ENCODE assay signal across 8 cellular contexts in the genomic region with DNA sequence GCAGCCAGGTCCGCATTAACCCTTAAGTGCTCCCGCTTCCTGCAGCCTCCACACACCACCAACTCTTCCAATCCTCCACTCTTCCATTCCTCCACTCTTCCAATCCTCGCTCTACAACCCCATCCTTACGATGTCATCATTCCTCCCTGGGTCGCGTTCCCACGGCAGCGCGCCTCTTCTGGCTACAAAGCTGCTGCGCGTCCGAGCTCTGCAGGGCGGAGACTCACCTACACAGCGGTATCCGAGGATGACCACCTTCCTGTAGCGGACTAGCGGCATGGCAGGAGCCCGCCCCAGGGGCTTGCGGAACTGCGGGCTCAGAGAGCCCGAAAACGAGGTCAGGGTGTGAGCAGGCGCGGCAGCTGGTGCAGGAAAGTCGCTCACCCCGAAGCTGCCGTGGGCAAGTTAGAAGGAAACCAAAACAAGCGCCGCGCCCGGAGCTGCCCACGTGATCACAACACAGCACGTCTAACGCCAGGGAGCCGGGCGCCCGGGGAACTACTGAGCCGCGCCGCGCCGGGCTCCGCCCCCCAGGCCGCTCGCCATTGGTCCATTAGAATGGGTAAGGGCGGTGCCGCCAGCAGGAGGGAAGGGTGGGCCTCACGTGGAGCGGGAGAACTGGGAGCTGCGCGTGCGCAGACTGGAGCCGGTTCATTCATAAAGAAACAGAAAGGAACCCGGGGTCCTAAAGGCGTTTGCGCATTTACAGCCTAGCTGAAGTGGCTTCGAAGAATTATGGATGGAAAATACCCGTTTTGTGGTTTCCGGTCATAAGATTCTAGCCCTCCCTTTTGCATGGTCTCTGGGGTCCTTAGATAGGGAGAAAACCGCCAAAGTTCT. TPM values are rescaled to one million over a fixed set of nuclear protein-coding genes. Genes with fewer than 3 reads are reported as not detected.
A peak's percentile ranks its signal among the peaks of the same experiment; 100 is the strongest.
DNase-seq lines count a peak whose midpoint lies in the region; ATAC-seq and TF ChIP-seq lines count a peak whose summit lies in the region.

A gene with protein sequence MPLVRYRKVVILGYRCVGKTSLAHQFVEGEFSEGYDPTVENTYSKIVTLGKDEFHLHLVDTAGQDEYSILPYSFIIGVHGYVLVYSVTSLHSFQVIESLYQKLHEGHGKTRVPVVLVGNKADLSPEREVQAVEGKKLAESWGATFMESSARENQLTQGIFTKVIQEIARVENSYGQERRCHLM (minus strand): TSS at position 473 of the 840 bp plus-strand sequence. CDS start 194 bp downstream, at position 279.

- peak within 1 kb of the TSS; percentile 60 to 67 for H3K27ac ChIP-seq in SK-N-SH (ENCODE audit: low read depth in 2 of 2, low read length in 1 of 2)
- H3K27ac ChIP-seq in ovary: peak within 1 kb of the TSS in 1 of 2 donors; percentile 41
- H3K27ac ChIP-seq in tibial artery: peak within 1 kb of the TSS; percentile 63 to 68

- peak within 1 kb of the TSS; percentile 97 for H3K4me2 ChIP-seq in SK-N-SH

- no peaks in the 10 kb centered on the region for H4K20me1 ChIP-seq in SK-N-SH (ENCODE audit: insufficient read depth)

- DNase-seq in GM12864 (ENCODE audit: low read depth) (peak; percentile 94), NCI-H1092 (lab: John Stamatoyannopoulos, UW) (peak; percentile 92), SK-N-SH (peak; percentile 97), glomerular visceral epithelial cell (ENCODE audit: extremely low spot score) (peak; percentile 97), ovary (peak; percentile 97 to 99 (median 98)), tibial artery (peak; percentile 99)
- DNase-seq in activated naive CD4-positive, alpha-beta T cell treated with anti-CD3 and anti-CD28 coated beads, Interleukin-2, amount 50 U/mL, for 16 hours: peak; percentile 99

- TF ChIP-seq CTCF in GM12864 (IDR thresholded peaks at IDR 0.05; ENCODE audit: low read depth, low read length, missing control alignments) (peak; percentile 36), SK-N-SH (IDR thresholded peaks at IDR 0.05) (peak; percentile 28; the same call in 1 of the 2 replicates), ovary (IDR thresholded peaks at IDR 0.05) (no peak), tibial artery (IDR thresholded peaks at IDR 0.05) (no peak)

- peaks cover 3% of the 10 kb centered on the region for H3F3A ChIP-seq in SK-N-SH (replicated peaks; ENCODE audit: insufficient read depth)

- ATAC-seq in HG02623 (IDR thresholded peaks at IDR 0.05; ENCODE audit: unreplicated experiment): peak; percentile 99

- POLR2A ChIA-PET in SK-N-SH (lab: Yijun Ruan, JAX): interaction anchor here (0.6 to 1.9 kb wide), 8 partner anchors 19 to 112 kb away, joined by 3 to 20 read pairs (median 4); a partner anchor contains a TSS

- TF ChIP-seq POLR2A in ovary (IDR thresholded peaks at IDR 0.05): no peak

- peak within 1 kb of the TSS; percentile 79 for H3K9ac ChIP-seq in SK-N-SH

- H3K4me3 ChIP-seq in GM12864 (ENCODE audit: low read depth, low read length) (peak within 1 kb of the TSS; percentile 85), SK-N-SH (ENCODE audit: low read depth in 2 of 2, low read length in 1 of 2) (peak within 1 kb of the TSS; percentile 70 to 99), ovary (peak within 1 kb of the TSS; percentile 58), tibial artery (peak within 1 kb of the TSS; percentile 67 to 75)

- H3K4me1 ChIP-seq in SK-N-SH (ENCODE audit: control insufficient read depth in 1 of 2, insufficient read depth in 2 of 2, low read depth in 1 of 2, low read length in 1 of 2) (peaks cover 3 to 5% of the 10 kb centered on the region in 2 experiments; a peak in 1 of 4 replicates), ovary (ENCODE audit: insufficient read depth) (peaks cover 2% of the 10 kb centered on the region), tibial artery (peaks cover 0 to 17% (median 12%) of the 10 kb centered on the region in 4 donors)

- WGBS in SK-N-SH (ENCODE audit: low lambda C conversion rate): 2% methylated on average over 30 of the region's 60 CpGs
- WGBS in ovary, 3 donors: 0% methylated on average over 60 of the region's 60 CpGs

- H3K36me3 ChIP-seq in SK-N-SH (replicated peaks in 1 of 2; ENCODE audit: control insufficient read depth in 1 of 2, insufficient read depth in 2 of 2, low read length in 1 of 2): no peaks in the 10 kb centered on the region
- H3K36me3 ChIP-seq in ovary: no peaks in the 10 kb centered on the region
- H3K36me3 ChIP-seq in tibial artery: no peaks in the 10 kb centered on the region

- TF ChIP-seq RAD21 in SK-N-SH (IDR thresholded peaks at IDR 0.05; ENCODE audit: low read length): no peak

- no peaks in the 10 kb centered on the region for H3K27me3 ChIP-seq in SK-N-SH (ENCODE audit: insufficient read depth)
- no peaks in the 10 kb centered on the region for H3K27me3 ChIP-seq in ovary
- no peaks in the 10 kb centered on the region for H3K27me3 ChIP-seq in tibial artery

- TF ChIP-seq EP300 in SK-N-SH (IDR thresholded peaks at IDR 0.05; ENCODE audit: borderline replicate concordance in 1 of 2, low read depth in 1 of 2, low read length in 1 of 2) (no peak), ovary (IDR thresholded peaks at IDR 0.05) (no peak)

- intact Hi-C loops in ovary (cut with DNase I) (loop anchor here in 1 of 4 donors (10.0 kb wide), 1 partner anchor 165 kb away; no protein-coding TSS in a partner anchor), tibial artery (cut with DNase I; ENCODE audit: low total_unique reads) (loop anchor here (10.0 kb wide), 1 partner anchor 45 kb away; a partner anchor contains a TSS)

- H2AFZ ChIP-seq in SK-N-SH (ENCODE audit: low read depth): peak within 1 kb of the TSS; percentile 98

- H3K9me2 ChIP-seq in SK-N-SH: no peaks in the 10 kb centered on the region

- CTCF ChIA-PET in SK-N-SH (lab: Yijun Ruan, JAX): interaction anchor here (0.8 to 15.9 kb wide), 4 partner anchors 18 to 163 kb away, joined by 3 to 300 read pairs (median 38); a partner anchor contains a TSS

- H3K79me2 ChIP-seq in SK-N-SH (ENCODE audit: insufficient read depth): no peaks in the 10 kb centered on the region

- no peaks in the 10 kb centered on the region for H3K9me3 ChIP-seq in SK-N-SH
- no peaks in the 10 kb centered on the region for H3K9me3 ChIP-seq in ovary
- no peaks in the 10 kb centered on the region for H3K9me3 ChIP-seq in tibial artery

TF ChIP-seq in SK-N-SH, 30 proteins besides CTCF, POLR2A, EP300 and RAD21 (continues in another document):
- TF ChIP-seq FOSL2 (IDR thresholded peaks at IDR 0.05; ENCODE audit: borderline replicate concordance, low read depth) (no peak), NRF1 (IDR thresholded peaks at IDR 0.05; ENCODE audit: low read depth, low read length) (peak; percentile 84), RCOR1 (IDR thresholded peaks at IDR 0.05; ENCODE audit: low read length) (no peak), ELF1 (IDR thresholded peaks at IDR 0.05) (no peak), SIN3A (IDR thresholded peaks at IDR 0.05; ENCODE audit: borderline replicate concordance, low read depth, low read length) (peak; percentile 84; the same call in 1 of the 2 replicates), RFX5 (IDR thresholded peaks at IDR 0.05; ENCODE audit: low read length) (no peak), YY1 (IDR thresholded peaks at IDR 0.05; ENCODE audit: low read depth) (no peak)
- TF ChIP-seq, protein P1, sequence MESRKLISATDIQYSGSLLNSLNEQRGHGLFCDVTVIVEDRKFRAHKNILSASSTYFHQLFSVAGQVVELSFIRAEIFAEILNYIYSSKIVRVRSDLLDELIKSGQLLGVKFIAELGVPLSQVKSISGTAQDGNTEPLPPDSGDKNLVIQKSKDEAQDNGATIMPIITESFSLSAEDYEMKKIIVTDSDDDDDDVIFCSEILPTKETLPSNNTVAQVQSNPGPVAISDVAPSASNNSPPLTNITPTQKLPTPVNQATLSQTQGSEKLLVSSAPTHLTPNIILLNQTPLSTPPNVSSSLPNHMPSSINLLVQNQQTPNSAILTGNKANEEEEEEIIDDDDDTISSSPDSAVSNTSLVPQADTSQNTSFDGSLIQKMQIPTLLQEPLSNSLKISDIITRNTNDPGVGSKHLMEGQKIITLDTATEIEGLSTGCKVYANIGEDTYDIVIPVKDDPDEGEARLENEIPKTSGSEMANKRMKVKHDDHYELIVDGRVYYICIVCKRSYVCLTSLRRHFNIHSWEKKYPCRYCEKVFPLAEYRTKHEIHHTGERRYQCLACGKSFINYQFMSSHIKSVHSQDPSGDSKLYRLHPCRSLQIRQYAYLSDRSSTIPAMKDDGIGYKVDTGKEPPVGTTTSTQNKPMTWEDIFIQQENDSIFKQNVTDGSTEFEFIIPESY (IDR thresholded peaks at IDR 0.05; ENCODE audit: borderline replicate concordance, low read depth): no peak
- TF ChIP-seq, protein P2, sequence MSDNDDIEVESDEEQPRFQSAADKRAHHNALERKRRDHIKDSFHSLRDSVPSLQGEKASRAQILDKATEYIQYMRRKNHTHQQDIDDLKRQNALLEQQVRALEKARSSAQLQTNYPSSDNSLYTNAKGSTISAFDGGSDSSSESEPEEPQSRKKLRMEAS (IDR thresholded peaks at IDR 0.05; ENCODE audit: low read depth): peak; percentile 87
- TF ChIP-seq, protein P3, sequence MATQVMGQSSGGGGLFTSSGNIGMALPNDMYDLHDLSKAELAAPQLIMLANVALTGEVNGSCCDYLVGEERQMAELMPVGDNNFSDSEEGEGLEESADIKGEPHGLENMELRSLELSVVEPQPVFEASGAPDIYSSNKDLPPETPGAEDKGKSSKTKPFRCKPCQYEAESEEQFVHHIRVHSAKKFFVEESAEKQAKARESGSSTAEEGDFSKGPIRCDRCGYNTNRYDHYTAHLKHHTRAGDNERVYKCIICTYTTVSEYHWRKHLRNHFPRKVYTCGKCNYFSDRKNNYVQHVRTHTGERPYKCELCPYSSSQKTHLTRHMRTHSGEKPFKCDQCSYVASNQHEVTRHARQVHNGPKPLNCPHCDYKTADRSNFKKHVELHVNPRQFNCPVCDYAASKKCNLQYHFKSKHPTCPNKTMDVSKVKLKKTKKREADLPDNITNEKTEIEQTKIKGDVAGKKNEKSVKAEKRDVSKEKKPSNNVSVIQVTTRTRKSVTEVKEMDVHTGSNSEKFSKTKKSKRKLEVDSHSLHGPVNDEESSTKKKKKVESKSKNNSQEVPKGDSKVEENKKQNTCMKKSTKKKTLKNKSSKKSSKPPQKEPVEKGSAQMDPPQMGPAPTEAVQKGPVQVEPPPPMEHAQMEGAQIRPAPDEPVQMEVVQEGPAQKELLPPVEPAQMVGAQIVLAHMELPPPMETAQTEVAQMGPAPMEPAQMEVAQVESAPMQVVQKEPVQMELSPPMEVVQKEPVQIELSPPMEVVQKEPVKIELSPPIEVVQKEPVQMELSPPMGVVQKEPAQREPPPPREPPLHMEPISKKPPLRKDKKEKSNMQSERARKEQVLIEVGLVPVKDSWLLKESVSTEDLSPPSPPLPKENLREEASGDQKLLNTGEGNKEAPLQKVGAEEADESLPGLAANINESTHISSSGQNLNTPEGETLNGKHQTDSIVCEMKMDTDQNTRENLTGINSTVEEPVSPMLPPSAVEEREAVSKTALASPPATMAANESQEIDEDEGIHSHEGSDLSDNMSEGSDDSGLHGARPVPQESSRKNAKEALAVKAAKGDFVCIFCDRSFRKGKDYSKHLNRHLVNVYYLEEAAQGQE (IDR thresholded peaks at IDR 0.05; ENCODE audit: low read depth, low read length): no peak

RNA-seq across cellular contexts. Expression of the gene that starts here (rescaled TPM):
- polyA plus RNA-seq in SK-N-SH (2012; rRNA removed) (2.2 and 2.3 TPM in 2 replicates), ovary (1 to 10 TPM in 1 of 2 donors, under 1 TPM in 1; 1.00 to 1.2 TPM)
- 1.6 and 2.9 TPM in 2 replicates for polyA plus RNA-seq in SK-N-SH (2012; cell fraction: cytosol; rRNA removed)
- 1.4 and 2.4 TPM in 2 replicates for polyA plus RNA-seq in SK-N-SH (2012; cell fraction: nucleus; rRNA removed)
- under 1 TPM in 5 of 7 donors, not detected in 2; 0.18 to 0.60 (median 0.34) TPM for total RNA-seq in ovary

Comparison
In these comparisons a context has a peak if more than half of its experiments do, and no peak if none do; other contexts are left out.
1. CTCF ChIP-seq: peak in GM12864 (single experiment) and SK-N-SH (single experiment); none in ovary (0 of 3) and tibial artery (0 of 2).
2. Peak in every context shown above with its lines, with median percentiles within 50 percentile points of each other: DNase-seq and H3K4me3 ChIP-seq.